ENCODE assay signal across 8 cellular contexts in genomic region chr2:10278029-10278762, GRCh38. TPM values are rescaled to one million over a fixed set of nuclear protein-coding genes. Genes with fewer than 3 reads are reported as not detected.
DNase-seq lines count a peak whose midpoint lies in the region; ATAC-seq lines count a peak whose summit lies in the region.

No MANE protein-coding gene starts in this region.

- ATAC-seq in GM18867 (IDR thresholded peaks at IDR 0.05; ENCODE audit: unreplicated experiment) (no peak), HG02884 (IDR thresholded peaks at IDR 0.05; ENCODE audit: unreplicated experiment) (no peak)

- DNase-seq in Daoy (ENCODE audit: low read depth) (peak; percentile 94), RPMI7951 (ENCODE audit: low read depth) (peak; percentile 99), fibroblast of peridontal ligament (ENCODE audit: extremely low read depth) (peak; percentile 57), pons (ENCODE audit: low spot score) (peak; percentile 81), NCI-H2196 treated with DMSO at 0.1 percent for 48 hours (lab: John Stamatoyannopoulos, UW; ENCODE audit: unreplicated experiment) (no peak), NCI-H1092 (lab: John Stamatoyannopoulos, UW) (no peak)

RNA-seq across cellular contexts. Expression of gene HPCAL1, which starts 24.5 kb away (rescaled TPM):
- total RNA-seq in Daoy (2014; rRNA removed; shearing (Covaris generic)): 60.9 and 68.5 TPM in 2 replicates
- total RNA-seq in RPMI7951 (2014; rRNA removed; shearing (Covaris generic)): 273 and 343 TPM in 2 replicates

Comparison
In these comparisons a context has a peak if more than half of its experiments do, and no peak if none do; other contexts are left out.
1. DNase-seq: peak in Daoy (single experiment), RPMI7951 (single experiment), fibroblast of peridontal ligament (single experiment) and pons (single experiment); none in NCI-H2196 treated with DMSO at 0.1 percent for 48 hours (single experiment) and NCI-H1092 (single experiment).